Comparison of ENCODE assay signal across 27 cellular contexts in the genomic region with DNA sequence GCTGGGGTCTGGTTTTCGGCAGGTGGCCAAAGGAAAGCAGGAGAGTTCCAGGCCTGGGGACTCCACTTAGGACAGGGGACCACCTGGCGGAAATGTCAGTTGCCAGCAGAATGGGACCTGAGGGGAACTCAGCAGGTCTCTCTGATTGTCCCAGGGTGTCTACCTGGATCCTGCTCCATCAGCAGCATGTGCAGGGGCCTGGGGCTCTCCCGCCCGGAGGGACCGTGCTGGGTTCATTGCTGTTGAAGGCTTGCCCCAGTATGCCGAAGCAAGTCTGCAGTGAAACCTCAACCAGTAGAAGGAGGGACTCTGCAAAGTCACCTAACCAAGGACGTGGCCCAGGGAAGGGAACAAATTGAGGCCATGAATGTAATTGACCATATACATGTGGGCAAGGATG.
"Had no signal": no experiment of that assay in that cellular context is flagged by ENCODE, and none has a peak within 500 bp of the region (broad histone marks: within the 10 kb centered on the region; RNA-seq: fewer than 3 reads in every experiment).

No MANE protein-coding gene starts in this region.

- H3K27me3 ChIP-seq: brain microvascular endothelial cell, foreskin keratinocyte, gastrocnemius medialis had no signal

- H3K27ac ChIP-seq: brain microvascular endothelial cell, coronary artery, dorsolateral prefrontal cortex, foreskin keratinocyte, gastrocnemius medialis had no signal

- DNase-seq: activated CD4-positive, alpha-beta T cell treated with anti-CD3 and anti-CD28 coated beads for 36 hours; activated CD4-positive, alpha-beta T cell treated with anti-CD3 and anti-CD28 coated beads, Interleukin-2, amount 10 ng/mL, durations not matched to agents 7 days and 5 days; activated CD4-positive, alpha-beta T cell treated with anti-CD3 and anti-CD28 coated beads, Interleukin-2, amount 50 U/mL, for 48 hours; activated CD4-positive, CD25-positive, alpha-beta regulatory T cell; activated CD4-positive, CD25-positive, alpha-beta regulatory T cell treated with anti-CD3 and anti-CD28 coated beads, Interleukin-2, amount 50 U/mL, for 72 hours; activated CD8-positive, alpha-beta memory T cell treated with anti-CD3 and anti-CD28 coated beads for 24 hours; activated CD8-positive, alpha-beta T cell treated with anti-CD3 and anti-CD28 coated beads for 36 hours; activated effector memory CD4-positive, alpha-beta T cell treated with Interleukin-2 at 50 U/mL for 16 hours; activated gamma-delta T cell treated with Interleukin-2 at 50 U/mL for 16 hours; activated naive CD4-positive, alpha-beta T cell treated with anti-CD3 and anti-CD28 coated beads, Interleukin-2, amount 50 U/mL, for 16 hours; activated naive CD4-positive, alpha-beta T cell treated with Interleukin-2 at 50 U/mL for 16 hours; activated T-cell treated with anti-CD3 and anti-CD28 coated beads, Interleukin-2, amount 50 U/mL, for 4 hours; amniotic stem cell; anterior cingulate cortex; brain microvascular endothelial cell; dorsolateral prefrontal cortex; effector memory CD4-positive, alpha-beta T cell; endodermal cell; foreskin keratinocyte; gastrocnemius medialis; glutamatergic neuron; T-helper 2 cell had no signal

- H3K36me3 ChIP-seq: brain microvascular endothelial cell, gastrocnemius medialis had no signal

- H3K9me3 ChIP-seq: gastrocnemius medialis had no signal

- ATAC-seq: activated CD4-positive, alpha-beta T cell treated with anti-CD3 and anti-CD28 coated beads for 36 hours; activated CD8-positive, alpha-beta T cell treated with anti-CD3 and anti-CD28 coated beads for 36 hours; activated T-cell treated with anti-CD3 and anti-CD28 coated beads, Interleukin-2, amount 50 U/mL, for 4 hours; activated T-helper 17 cell treated with anti-CD3 and anti-CD28 coated beads, Interleukin-2, amount 50 U/mL, for 72 hours; esophagus mucosa; foreskin keratinocyte; gastrocnemius medialis had no signal

- FAIRE-seq: astrocyte, bronchial epithelial cell had no signal

- H3K4me3 ChIP-seq: coronary artery, gastrocnemius medialis had no signal

- H3K4me1 ChIP-seq: foreskin keratinocyte had no signal
